Comparison of ENCODE assay signal across 9 cellular contexts in genomic region chr3:120284702-120285507, GRCh38. TPM values are rescaled to one million over a fixed set of nuclear protein-coding genes. Genes with fewer than 3 reads are reported as not detected.
DNase-seq lines count a peak whose midpoint lies in the region; ATAC-seq lines count a peak whose summit lies in the region.
"Had no signal": no experiment of that assay in that cellular context is flagged by ENCODE, and none has a peak within 500 bp of the region (broad histone marks: within the 10 kb centered on the region; RNA-seq: fewer than 3 reads in every experiment).

TSS of gene GPR156 (minus strand) at chr3:120285222. CDS start at chr3:120244098, 41,124 bp downstream.

- no peaks in the 10 kb centered on the region for H3K4me1 ChIP-seq in iPS DF 6.9 (ENCODE audit: control insufficient read depth, insufficient read depth, low read length)

- H3K27ac ChIP-seq in iPS DF 6.9 (ENCODE audit: low read length) = no peak within 1 kb of the TSS

- peak; percentile 34 for DNase-seq in NCI-H748 (lab: John Stamatoyannopoulos, UW; ENCODE audit: unreplicated experiment)
- DNase-seq in NCI-H748 treated with DMSO at 0.1 percent for 48 hours (lab: John Stamatoyannopoulos, UW) = no peak
- DNase-seq in iPS DF 6.9 (ENCODE audit: low read depth, low spot score) = no peak

- peaks cover 6% of the 10 kb centered on the region for H3K4me1 Mint-ChIP-seq in activated T-helper 17 cell treated with anti-CD3 and anti-CD28 coated beads, Interleukin-2, amount 50 U/mL, for 72 hours
- no peaks in the 10 kb centered on the region for H3K4me1 Mint-ChIP-seq in stimulated activated memory B cell treated with anti-CD40 and anti-IgM and Interleukin-4, amounts not matched to agents 10 μg/mL and 1 μg/mL and 100 μg/mL, for 72 hours

- H3K27me3 ChIP-seq in iPS DF 6.9 (ENCODE audit: control insufficient read depth, insufficient read depth, low read length) = peaks cover 3% of the 10 kb centered on the region; the same call in 1 of the 2 replicates

- no peaks in the 10 kb centered on the region for H3K36me3 Mint-ChIP-seq in activated T-helper 17 cell treated with anti-CD3 and anti-CD28 coated beads, Interleukin-2, amount 50 U/mL, for 72 hours (ENCODE audit: low read depth)
- no peaks in the 10 kb centered on the region for H3K36me3 Mint-ChIP-seq in stimulated activated memory B cell treated with anti-CD40 and anti-IgM and Interleukin-4, amounts not matched to agents 10 μg/mL and 1 μg/mL and 100 μg/mL, for 72 hours

- no peak within 1 kb of the TSS for H3K4me3 Mint-ChIP-seq in activated T-helper 17 cell treated with anti-CD3 and anti-CD28 coated beads, Interleukin-2, amount 50 U/mL, for 72 hours
- no peak within 1 kb of the TSS for H3K4me3 Mint-ChIP-seq in stimulated activated memory B cell treated with anti-CD40 and anti-IgM and Interleukin-4, amounts not matched to agents 10 μg/mL and 1 μg/mL and 100 μg/mL, for 72 hours

- H3K4me3 ChIP-seq in iPS DF 6.9 (ENCODE audit: low read length) = peak within 1 kb of the TSS; percentile 82

- H3K9me3 ChIP-seq in iPS DF 6.9 (ENCODE audit: control insufficient read depth, insufficient read depth, low read length) = no peaks in the 10 kb centered on the region

- no peaks in the 10 kb centered on the region for H3K36me3 ChIP-seq in iPS DF 6.9 (ENCODE audit: control insufficient read depth, insufficient read depth, low read length)

- no CpG with 5 or more reads among the region's 74 CpGs for WGBS in iPS DF 6.9 (ENCODE audit: insufficient coverage, insufficient read length)

- H3K9me3 Mint-ChIP-seq in activated T-helper 17 cell treated with anti-CD3 and anti-CD28 coated beads, Interleukin-2, amount 50 U/mL, for 72 hours = no peaks in the 10 kb centered on the region
- no peaks in the 10 kb centered on the region for H3K9me3 Mint-ChIP-seq in stimulated activated memory B cell treated with anti-CD40 and anti-IgM and Interleukin-4, amounts not matched to agents 10 μg/mL and 1 μg/mL and 100 μg/mL, for 72 hours

- H3K27ac Mint-ChIP-seq in activated T-helper 17 cell treated with anti-CD3 and anti-CD28 coated beads, Interleukin-2, amount 50 U/mL, for 72 hours = no peak within 1 kb of the TSS
- H3K27ac Mint-ChIP-seq in stimulated activated memory B cell treated with anti-CD40 and anti-IgM and Interleukin-4, amounts not matched to agents 10 μg/mL and 1 μg/mL and 100 μg/mL, for 72 hours = no peak within 1 kb of the TSS

- peaks cover 55% of the 10 kb centered on the region for H3K27me3 Mint-ChIP-seq in activated T-helper 17 cell treated with anti-CD3 and anti-CD28 coated beads, Interleukin-2, amount 50 U/mL, for 72 hours
- H3K27me3 Mint-ChIP-seq in stimulated activated memory B cell treated with anti-CD40 and anti-IgM and Interleukin-4, amounts not matched to agents 10 μg/mL and 1 μg/mL and 100 μg/mL, for 72 hours = peaks cover 57% of the 10 kb centered on the region

- ATAC-seq in activated T-helper 17 cell treated with anti-CD3 and anti-CD28 coated beads, Interleukin-2, amount 50 U/mL, for 72 hours (replicated peaks) = peak; percentile 11
- peak; percentile 42 for ATAC-seq in stimulated activated memory B cell treated with anti-CD40 and anti-IgM and Interleukin-4, amounts not matched to agents 10 μg/mL and 1 μg/mL and 100 μg/mL, for 72 hours
- ATAC-seq in HG02870 (IDR thresholded peaks at IDR 0.05; ENCODE audit: unreplicated experiment) = no peak
- ATAC-seq in GM21825 (IDR thresholded peaks at IDR 0.05; ENCODE audit: unreplicated experiment) = no peak
- ATAC-seq in HG03354 (IDR thresholded peaks at IDR 0.05; ENCODE audit: poor library complexity, severe bottlenecking, unreplicated experiment) = no peak

RNA-seq across cellular contexts. Expression of gene GPR156, which starts in this region (rescaled TPM):
- total RNA-seq in activated T-helper 17 cell treated with anti-CD3 and anti-CD28 coated beads, Interleukin-2, amount 50 U/mL, for 72 hours = under 1 TPM in 1 of 2 donors, not detected in 1; 0.24 TPM
- total RNA-seq: T-helper 2 cell treated with Interferon-gamma antibody and Interleukin-4, amounts not matched to agents 100 ng/mL and 5 ng/mL, for 36 hours had no signal

Comparison
In these comparisons a context has a peak if more than half of its experiments do, and no peak if none do; other contexts are left out.
1. Peak in ATAC-seq in activated T-helper 17 cell treated with anti-CD3 and anti-CD28 coated beads, Interleukin-2, amount 50 U/mL, for 72 hours; RNA of the gene not detected or under 1 TPM.